Comparison of ENCODE assay signal across 31 cellular contexts in the genomic region with DNA sequence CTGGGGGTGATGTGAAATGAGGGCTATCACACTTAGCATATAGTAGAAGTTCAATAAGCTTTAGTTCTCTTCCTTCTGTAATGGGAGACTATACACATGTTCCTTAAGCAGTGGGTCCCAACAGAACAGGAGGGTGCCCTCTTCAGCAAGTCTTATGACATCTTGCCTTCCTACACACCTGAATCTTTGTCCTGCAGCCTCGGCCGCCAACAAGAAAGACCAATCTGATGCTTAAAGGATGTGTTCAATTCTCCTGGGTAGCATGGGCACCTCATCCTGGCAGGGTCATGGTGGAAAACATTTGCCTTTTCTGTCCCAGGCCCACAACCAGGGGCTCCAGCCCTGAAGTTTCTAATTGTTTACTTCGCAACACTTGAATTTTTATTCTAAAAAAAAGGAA.
"Had no signal": no experiment of that assay in that cellular context is flagged by ENCODE, and none has a peak within 500 bp of the region (broad histone marks: within the 10 kb centered on the region; RNA-seq: fewer than 3 reads in every experiment).

No MANE protein-coding gene starts in this region.

- H3K4me1 ChIP-seq: adrenal gland had no signal

- H3K27ac ChIP-seq: adrenal gland, cardiac muscle cell, VCaP had no signal

- H3K4me3 ChIP-seq: adrenal gland, cardiac muscle cell had no signal

- H3K9me3 ChIP-seq: adrenal gland had no signal

- H3K27me3 ChIP-seq: adrenal gland, cardiac muscle cell had no signal

- FAIRE-seq: bronchial epithelial cell, TTC549 had no signal

- H3K36me3 ChIP-seq: adrenal gland, cardiac muscle cell had no signal

- DNase-seq: activated B cell treated with CpG ODN at 0.5 μM for 24 hours; activated CD4-positive, alpha-beta memory T cell treated with anti-CD3 and anti-CD28 coated beads for 36 hours; activated CD4-positive, alpha-beta T cell treated with anti-CD3 and anti-CD28 coated beads for 4 hours; activated CD4-positive, alpha-beta T cell treated with anti-CD3 and anti-CD28 coated beads, Interleukin-2, amount 10 ng/mL, durations not matched to agents 24 days and 14 days; activated CD4-positive, alpha-beta T cell treated with anti-CD3 and anti-CD28 coated beads, Interleukin-2, amount 50 U/mL, for 1 hour; activated CD4-positive, alpha-beta T cell treated with anti-CD3 and anti-CD28 coated beads, Interleukin-2, amount 50 U/mL, for 4 hours; activated CD4-positive, CD25-positive, alpha-beta regulatory T cell treated with anti-CD3 and anti-CD28 coated beads, Interleukin-2, amount 50 U/mL, for 72 hours; activated CD8-positive, alpha-beta memory T cell treated with anti-CD3 and anti-CD28 coated beads, Interleukin-2, amount 50 U/mL, for 4 hours; activated CD8-positive, alpha-beta T cell treated with anti-CD3 and anti-CD28 coated beads for 36 hours; activated effector memory CD4-positive, alpha-beta T cell treated with anti-CD3 and anti-CD28 coated beads, Interleukin-2, amount 50 U/mL, for 16 hours; activated gamma-delta T cell treated with Interleukin-2 at 50 U/mL for 16 hours; activated naive CD4-positive, alpha-beta T cell; activated naive CD4-positive, alpha-beta T cell treated with anti-CD3 and anti-CD28 coated beads for 36 hours; activated naive CD4-positive, alpha-beta T cell treated with anti-CD3 and anti-CD28 coated beads, Interleukin-2, amount 50 U/mL, for 16 hours; activated naive CD8-positive, alpha-beta T cell treated with anti-CD3 and anti-CD28 coated beads for 36 hours; activated T-cell treated with anti-CD3 and anti-CD28 coated beads for 4 hours; activated T-cell treated with anti-CD3 and anti-CD28 coated beads, Interleukin-2, amount 50 U/mL, for 1 hour; activated T-cell treated with anti-CD3 and anti-CD28 coated beads, Interleukin-2, amount 50 U/mL, for 4 hours; activated T-cell treated with anti-CD3 and anti-CD28 coated beads, Interleukin-2, amount 50 U/mL, for 72 hours; adrenal gland; amniotic stem cell; aorta; caudate nucleus; cerebellar nuclear complex; T-helper 1 cell; T-helper 2 cell; T-helper 9 cell had no signal
